In genomic region chr11:111733009-111733408, GRCh38 we compare ENCODE assay signal across 1 cellular context.
TF ChIP-seq lines count a peak whose summit lies in the region.

No MANE protein-coding gene starts in this region.

TF ChIP-seq in liver, 16 proteins besides CTCF, POLR2A, EP300 and RAD21 (continued from another document):
- no peak for TF ChIP-seq REST (IDR thresholded peaks at IDR 0.05)
- TF ChIP-seq, protein P1, sequence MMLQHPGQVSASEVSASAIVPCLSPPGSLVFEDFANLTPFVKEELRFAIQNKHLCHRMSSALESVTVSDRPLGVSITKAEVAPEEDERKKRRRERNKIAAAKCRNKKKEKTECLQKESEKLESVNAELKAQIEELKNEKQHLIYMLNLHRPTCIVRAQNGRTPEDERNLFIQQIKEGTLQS (IDR thresholded peaks at IDR 0.05), result no peak
